ENCODE assay signal across 1 cellular context in genomic region chr13:49840266-49840665, GRCh38.
TF ChIP-seq lines count a peak whose summit lies in the region.

No MANE protein-coding gene starts in this region.

TF ChIP-seq in GM23338, 12 proteins besides CTCF, POLR2A, EP300 and RAD21 (continued from another document):
- TF ChIP-seq, protein P1, sequence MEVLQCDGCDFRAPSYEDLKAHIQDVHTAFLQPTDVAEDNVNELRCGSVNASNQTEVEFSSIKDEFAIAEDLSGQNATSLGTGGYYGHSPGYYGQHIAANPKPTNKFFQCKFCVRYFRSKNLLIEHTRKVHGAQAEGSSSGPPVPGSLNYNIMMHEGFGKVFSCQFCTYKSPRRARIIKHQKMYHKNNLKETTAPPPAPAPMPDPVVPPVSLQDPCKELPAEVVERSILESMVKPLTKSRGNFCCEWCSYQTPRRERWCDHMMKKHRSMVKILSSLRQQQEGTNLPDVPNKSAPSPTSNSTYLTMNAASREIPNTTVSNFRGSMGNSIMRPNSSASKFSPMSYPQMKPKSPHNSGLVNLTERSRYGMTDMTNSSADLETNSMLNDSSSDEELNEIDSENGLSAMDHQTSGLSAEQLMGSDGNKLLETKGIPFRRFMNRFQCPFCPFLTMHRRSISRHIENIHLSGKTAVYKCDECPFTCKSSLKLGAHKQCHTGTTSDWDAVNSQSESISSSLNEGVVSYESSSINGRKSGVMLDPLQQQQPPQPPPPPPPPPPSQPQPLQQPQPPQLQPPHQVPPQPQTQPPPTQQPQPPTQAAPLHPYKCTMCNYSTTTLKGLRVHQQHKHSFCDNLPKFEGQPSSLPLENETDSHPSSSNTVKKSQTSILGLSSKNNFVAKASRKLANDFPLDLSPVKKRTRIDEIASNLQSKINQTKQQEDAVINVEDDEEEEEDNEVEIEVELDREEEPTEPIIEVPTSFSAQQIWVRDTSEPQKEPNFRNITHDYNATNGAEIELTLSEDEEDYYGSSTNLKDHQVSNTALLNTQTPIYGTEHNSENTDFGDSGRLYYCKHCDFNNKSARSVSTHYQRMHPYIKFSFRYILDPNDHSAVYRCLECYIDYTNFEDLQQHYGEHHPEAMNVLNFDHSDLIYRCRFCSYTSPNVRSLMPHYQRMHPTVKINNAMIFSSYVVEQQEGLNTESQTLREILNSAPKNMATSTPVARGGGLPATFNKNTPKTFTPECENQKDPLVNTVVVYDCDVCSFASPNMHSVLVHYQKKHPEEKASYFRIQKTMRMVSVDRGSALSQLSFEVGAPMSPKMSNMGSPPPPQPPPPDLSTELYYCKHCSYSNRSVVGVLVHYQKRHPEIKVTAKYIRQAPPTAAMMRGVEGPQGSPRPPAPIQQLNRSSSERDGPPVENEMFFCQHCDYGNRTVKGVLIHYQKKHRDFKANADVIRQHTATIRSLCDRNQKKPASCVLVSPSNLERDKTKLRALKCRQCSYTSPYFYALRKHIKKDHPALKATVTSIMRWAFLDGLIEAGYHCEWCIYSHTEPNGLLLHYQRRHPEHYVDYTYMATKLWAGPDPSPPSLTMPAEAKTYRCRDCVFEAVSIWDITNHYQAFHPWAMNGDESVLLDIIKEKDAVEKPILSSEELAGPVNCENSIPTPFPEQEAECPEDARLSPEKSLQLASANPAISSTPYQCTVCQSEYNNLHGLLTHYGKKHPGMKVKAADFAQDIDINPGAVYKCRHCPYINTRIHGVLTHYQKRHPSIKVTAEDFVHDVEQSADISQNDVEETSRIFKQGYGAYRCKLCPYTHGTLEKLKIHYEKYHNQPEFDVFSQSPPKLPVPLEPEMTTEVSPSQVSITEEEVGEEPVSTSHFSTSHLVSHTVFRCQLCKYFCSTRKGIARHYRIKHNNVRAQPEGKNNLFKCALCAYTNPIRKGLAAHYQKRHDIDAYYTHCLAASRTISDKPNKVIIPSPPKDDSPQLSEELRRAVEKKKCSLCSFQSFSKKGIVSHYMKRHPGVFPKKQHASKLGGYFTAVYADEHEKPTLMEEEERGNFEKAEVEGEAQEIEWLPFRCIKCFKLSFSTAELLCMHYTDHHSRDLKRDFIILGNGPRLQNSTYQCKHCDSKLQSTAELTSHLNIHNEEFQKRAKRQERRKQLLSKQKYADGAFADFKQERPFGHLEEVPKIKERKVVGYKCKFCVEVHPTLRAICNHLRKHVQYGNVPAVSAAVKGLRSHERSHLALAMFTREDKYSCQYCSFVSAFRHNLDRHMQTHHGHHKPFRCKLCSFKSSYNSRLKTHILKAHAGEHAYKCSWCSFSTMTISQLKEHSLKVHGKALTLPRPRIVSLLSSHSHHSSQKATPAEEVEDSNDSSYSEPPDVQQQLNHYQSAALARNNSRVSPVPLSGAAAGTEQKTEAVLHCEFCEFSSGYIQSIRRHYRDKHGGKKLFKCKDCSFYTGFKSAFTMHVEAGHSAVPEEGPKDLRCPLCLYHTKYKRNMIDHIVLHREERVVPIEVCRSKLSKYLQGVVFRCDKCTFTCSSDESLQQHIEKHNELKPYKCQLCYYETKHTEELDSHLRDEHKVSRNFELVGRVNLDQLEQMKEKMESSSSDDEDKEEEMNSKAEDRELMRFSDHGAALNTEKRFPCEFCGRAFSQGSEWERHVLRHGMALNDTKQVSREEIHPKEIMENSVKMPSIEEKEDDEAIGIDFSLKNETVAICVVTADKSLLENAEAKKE (CRISPR knock-in tag; IDR thresholded peaks at IDR 0.05) = no peak
- TF ChIP-seq, protein P2, sequence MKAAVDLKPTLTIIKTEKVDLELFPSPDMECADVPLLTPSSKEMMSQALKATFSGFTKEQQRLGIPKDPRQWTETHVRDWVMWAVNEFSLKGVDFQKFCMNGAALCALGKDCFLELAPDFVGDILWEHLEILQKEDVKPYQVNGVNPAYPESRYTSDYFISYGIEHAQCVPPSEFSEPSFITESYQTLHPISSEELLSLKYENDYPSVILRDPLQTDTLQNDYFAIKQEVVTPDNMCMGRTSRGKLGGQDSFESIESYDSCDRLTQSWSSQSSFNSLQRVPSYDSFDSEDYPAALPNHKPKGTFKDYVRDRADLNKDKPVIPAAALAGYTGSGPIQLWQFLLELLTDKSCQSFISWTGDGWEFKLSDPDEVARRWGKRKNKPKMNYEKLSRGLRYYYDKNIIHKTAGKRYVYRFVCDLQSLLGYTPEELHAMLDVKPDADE (IDR thresholded peaks at IDR 0.05) = no peak
